In the genomic region with DNA sequence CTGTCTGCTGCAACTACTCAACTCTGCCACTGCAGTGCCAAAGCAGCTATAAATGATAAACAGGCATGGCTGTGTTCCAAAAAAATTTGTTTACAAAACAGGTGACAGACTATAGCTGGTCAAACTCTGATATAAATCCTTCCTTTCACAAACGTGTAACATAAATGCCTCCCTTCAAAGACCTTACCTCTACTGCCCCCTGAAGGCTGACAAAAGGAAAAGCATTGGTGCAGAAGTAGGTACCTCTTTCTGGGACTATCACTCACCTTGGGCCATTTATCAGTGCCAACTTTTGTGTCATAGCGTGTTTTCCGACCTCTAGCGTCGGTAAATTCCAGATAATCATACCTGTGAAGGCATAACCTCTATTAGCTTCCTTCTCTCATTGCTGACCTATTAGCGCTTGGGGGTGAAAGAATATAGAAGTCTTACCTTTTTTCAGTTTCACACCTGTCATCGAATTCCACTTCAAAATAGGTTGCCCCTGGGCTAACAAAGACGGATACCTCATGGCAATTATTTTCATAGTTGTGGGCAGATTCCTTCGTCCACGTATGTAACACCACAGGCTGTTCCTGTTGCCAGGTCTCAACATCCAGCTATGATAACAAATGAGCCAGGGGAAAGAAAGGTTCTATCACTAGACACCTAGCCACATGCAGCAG, we compare ENCODE assay signal across 8 cellular contexts.
DNase-seq lines count a peak whose midpoint lies in the region; ATAC-seq and TF ChIP-seq lines count a peak whose summit lies in the region.

No MANE protein-coding gene starts in this region.

- H3K4ac ChIP-seq in IMR-90 (ENCODE audit: low read depth, low read length): no peak overlapping the region

- H3K27me3 Mint-ChIP-seq in neural crest cell (ENCODE audit: low read depth): no peaks in the 10 kb centered on the region

- no peak overlapping the region for H3K4me3 Mint-ChIP-seq in neural crest cell

- no peak overlapping the region for H3K9ac ChIP-seq in IMR-90 (ENCODE audit: low read depth, low read length)
- H3K9ac ChIP-seq in fibroblast of lung (ENCODE audit: insufficient read depth, low read length): no peak overlapping the region

- POLR2A ChIA-PET in IMR-90 (lab: Charles Lee; ENCODE audit: unreplicated experiment): no interaction called here

- H2AFZ ChIP-seq in IMR-90 (replicated peaks; ENCODE audit: low read length, poor library complexity) (no peak overlapping the region), fibroblast of lung (ENCODE audit: low read length) (no peak overlapping the region)

- TF ChIP-seq RAD21 in IMR-90 (IDR thresholded peaks at IDR 0.05; ENCODE audit: low read length): peak; percentile 60

- DNase-seq in NCI-H524 (lab: John Stamatoyannopoulos, UW): peak; percentile 13 to 30
- no peak for DNase-seq in NCI-H524 treated with DMSO at 0.1 percent for 48 hours (lab: John Stamatoyannopoulos, UW)
- DNase-seq in IMR-90: peak; percentile 47
- DNase-seq in SHP77 treated with DMSO at 0.1 percent for 48 hours (lab: John Stamatoyannopoulos, UW): peak; percentile 29
- DNase-seq in fibroblast of lung (ENCODE audit: low read depth in 2 of 2): peak; percentile 35 to 55
- DNase-seq in neural crest cell (ENCODE audit: low read depth, low spot score): no peak

- H3K79me1 ChIP-seq in IMR-90 (ENCODE audit: low read depth in 1 of 2, low read length in 2 of 2): peaks cover 7 to 28% of the 10 kb centered on the region in 2 experiments; a peak in 3 of 4 replicates

- no peak overlapping the region for H3K56ac ChIP-seq in IMR-90 (ENCODE audit: extremely low read depth, insufficient read depth, low read length)

- H2BK15ac ChIP-seq in IMR-90 (ENCODE audit: low read depth, low read length): no peak overlapping the region

- in situ Hi-C loops in IMR-90 (cut with MboI; ENCODE audit: low sequenced_read_pairs): no loop called here

- H2AK5ac ChIP-seq in IMR-90 (ENCODE audit: low read depth, low read length): no peak overlapping the region; the same call in 1 of the 2 replicates

- no peak overlapping the region for H2BK120ac ChIP-seq in IMR-90 (ENCODE audit: low read depth, low read length)

- H3K23ac ChIP-seq in IMR-90 (ENCODE audit: low read depth, low read length): no peak overlapping the region

- H2BK20ac ChIP-seq in IMR-90 (ENCODE audit: low read depth, low read length): no peak overlapping the region

- H4K91ac ChIP-seq in IMR-90 (ENCODE audit: insufficient read depth, low read depth, low read length): no peak overlapping the region

- H4K8ac ChIP-seq in IMR-90 (ENCODE audit: low read depth in 2 of 2, low read length in 2 of 2): no peak overlapping the region

- H3K4me2 ChIP-seq in IMR-90 (ENCODE audit: low read depth, low read length) (no peak overlapping the region), fibroblast of lung (ENCODE audit: extremely low read depth, insufficient read depth, low read length) (no peak overlapping the region)

- intact Hi-C loops in IMR-90 (cut with micrococcal nuclease): loop anchor here (1.0 to 10.0 kb wide), 3 partner anchors 140 to 340 kb away; no protein-coding TSS in a partner anchor

- no peak overlapping the region for H3K27ac Mint-ChIP-seq in neural crest cell (ENCODE audit: unreplicated experiment)

- H3K4me1 ChIP-seq in IMR-90 (ENCODE audit: control insufficient read depth, insufficient read depth, low read length): peaks cover 6% of the 10 kb centered on the region
- H3K4me1 ChIP-seq in fibroblast of lung (ENCODE audit: control insufficient read depth, extremely low read depth, insufficient read depth, low read length): peaks cover 4% of the 10 kb centered on the region

- CTCF ChIA-PET in IMR-90 (lab: Yijun Ruan, JAX): interaction anchor here (0.6 to 1.5 kb wide), 6 partner anchors 11 to 331 kb away, joined by 3 to 6 read pairs (median 4); no protein-coding TSS in a partner anchor

- H3K4me3 ChIP-seq in IMR-90 (ENCODE audit: insufficient read depth, low read depth, low read length) (no peak overlapping the region), fibroblast of lung (replicated peaks in 1 of 4; ENCODE audit: control extremely low read depth in 1 of 4, insufficient read depth in 1 of 4, low read depth in 3 of 4, low read length in 4 of 4) (no peak overlapping the region)

- ATAC-seq in GM21423 (IDR thresholded peaks at IDR 0.05; ENCODE audit: unreplicated experiment): peak; percentile 34
- ATAC-seq in IMR-90 (ENCODE audit: low read depth): peak; percentile 63; the same call in 1 of the 2 replicates
- ATAC-seq in HG02763 (IDR thresholded peaks at IDR 0.05; ENCODE audit: unreplicated experiment): no peak

- H2AK9ac ChIP-seq in IMR-90 (replicated peaks; ENCODE audit: low read depth, low read length, poor library complexity): no peak overlapping the region

- H3K27me3 ChIP-seq in IMR-90 (ENCODE audit: control insufficient read depth, insufficient read depth, low read length) (no peaks in the 10 kb centered on the region), fibroblast of lung (ENCODE audit: control insufficient read depth, insufficient read depth, low read length) (no peaks in the 10 kb centered on the region)

- H3K9me1 ChIP-seq in IMR-90 (ENCODE audit: insufficient read depth, low read length): peaks cover 22% of the 10 kb centered on the region

- WGBS in IMR-90 (ENCODE audit: extremely low coverage in 2 of 2, insufficient read length in 1 of 2), 2 experiments: 100% methylated on average over 1 of the region's 10 CpGs; no CpG with 5 or more reads in 1 of the 2 experiments

- H3K27ac ChIP-seq in IMR-90 (ENCODE audit: insufficient read depth, low read length) (no peak overlapping the region), fibroblast of lung (ENCODE audit: insufficient read depth, low read length) (no peak overlapping the region)

- H4K5ac ChIP-seq in IMR-90 (ENCODE audit: low read depth, low read length): no peak overlapping the region

- H3K36me3 Mint-ChIP-seq in neural crest cell (ENCODE audit: low read depth): peaks cover 12% of the 10 kb centered on the region

- H4K20me1 ChIP-seq in IMR-90 (ENCODE audit: insufficient read depth, low read length) (peaks cover 12% of the 10 kb centered on the region), fibroblast of lung (ENCODE audit: control insufficient read depth, extremely low read depth, insufficient read depth, low read length) (no peaks in the 10 kb centered on the region)

- TF ChIP-seq POLR2A in IMR-90 (IDR thresholded peaks at IDR 0.05; ENCODE audit: low read depth, low read length): no peak

- H2BK5ac ChIP-seq in IMR-90 (ENCODE audit: low read depth, low read length, poor library complexity, severe bottlenecking): no peak overlapping the region

- no peaks in the 10 kb centered on the region for H3K4me1 Mint-ChIP-seq in neural crest cell

- H3K9me3 Mint-ChIP-seq in neural crest cell: no peaks in the 10 kb centered on the region

- dilution Hi-C loops in IMR-90 (cut with HindIII; ENCODE audit: low sequenced_read_pairs, unreplicated experiment): no loop called here

- no TSS peak for BruUV-seq in IMR-90 (replicated peaks; lab: Mats Ljungman, UMichigan)

- H3K18ac ChIP-seq in IMR-90 (ENCODE audit: low read depth, low read length): no peak overlapping the region

- TF ChIP-seq CTCF in IMR-90 (conservative IDR thresholded peaks at IDR 0.05; ENCODE audit: low read depth, low read length) (peak; percentile 62), fibroblast of lung (conservative IDR thresholded peaks at IDR 0.05 in 1 of 2, IDR thresholded peaks at IDR 0.05 in 1 of 2; ENCODE audit: low read depth in 1 of 2, low read length in 2 of 2) (peak; percentile 59 to 82), neural crest cell (conservative IDR thresholded peaks at IDR 0.05) (peak; percentile 78)

- H3K79me2 ChIP-seq in fibroblast of lung (ENCODE audit: control insufficient read depth, insufficient read depth, low read length): no peaks in the 10 kb centered on the region

- H3K36me3 ChIP-seq in IMR-90 (ENCODE audit: control insufficient read depth, insufficient read depth, low read length) (peaks cover 58% of the 10 kb centered on the region), fibroblast of lung (ENCODE audit: control insufficient read depth, insufficient read depth, low read length) (peaks cover 26% of the 10 kb centered on the region)

- H3K14ac ChIP-seq in IMR-90 (replicated peaks; ENCODE audit: low read depth, low read length): no peak overlapping the region

- no peaks in the 10 kb centered on the region for H3K9me3 ChIP-seq in IMR-90 (ENCODE audit: control insufficient read depth, insufficient read depth, low read length)
- H3K9me3 ChIP-seq in fibroblast of lung (ENCODE audit: control insufficient read depth, insufficient read depth, low read depth, low read length): no peaks in the 10 kb centered on the region

TF ChIP-seq in IMR-90, 13 proteins besides CTCF, POLR2A, EP300 and RAD21:
- TF ChIP-seq SMC3 (IDR thresholded peaks at IDR 0.05; ENCODE audit: low read depth, low read length) (peak; percentile 48), CEBPB (IDR thresholded peaks at IDR 0.05; ENCODE audit: low read depth, low read length) (no peak), MAFK (IDR thresholded peaks at IDR 0.05; ENCODE audit: low read depth, low read length) (0 out of 2 replicates have a peak, but pooled peaks have one; percentile 30)

Comparison
In these comparisons a context has a peak if more than half of its experiments do, and no peak if none do; other contexts are left out.
1. DNase-seq: peak in NCI-H524 (2 of 2), IMR-90 (single experiment), SHP77 treated with DMSO at 0.1 percent for 48 hours (single experiment) and fibroblast of lung (2 of 2); none in NCI-H524 treated with DMSO at 0.1 percent for 48 hours (single experiment) and neural crest cell (single experiment).
2. Peak in every context shown above with its lines, with median percentiles within 50 percentile points of each other: CTCF ChIP-seq.